8 cellular contexts compared by ENCODE assay signal in the genomic region with DNA sequence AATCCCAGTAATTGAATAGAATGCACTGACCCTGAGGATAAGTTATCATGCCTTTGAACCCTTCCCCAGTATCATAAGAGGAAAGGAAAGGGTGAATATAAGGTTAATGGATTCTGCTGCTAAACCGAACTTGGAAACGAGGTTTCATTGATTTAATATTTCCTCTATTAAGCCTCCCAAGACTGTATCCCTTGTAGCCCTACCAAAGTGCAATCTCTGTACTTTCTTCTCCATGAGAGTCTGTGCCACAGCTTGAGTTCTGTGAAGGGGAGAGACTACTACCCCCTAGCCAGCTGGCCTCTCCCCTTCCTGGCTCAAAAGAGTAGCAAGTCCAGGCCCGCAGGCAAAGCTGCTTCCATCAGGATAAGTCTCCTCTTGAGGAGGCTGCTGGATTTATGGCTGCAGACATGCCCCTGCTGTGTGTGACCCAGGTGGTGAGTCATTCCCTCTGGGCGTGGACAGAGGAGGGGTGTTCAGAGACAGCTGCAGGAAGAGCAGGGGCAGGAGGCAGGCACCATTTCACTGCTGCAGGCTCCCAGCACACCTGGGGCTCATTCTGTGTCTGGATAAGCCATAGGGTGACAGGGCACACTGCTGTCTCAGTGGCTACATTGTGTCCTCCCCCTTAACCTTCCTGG. TPM values are rescaled to one million over a fixed set of nuclear protein-coding genes. Genes with fewer than 3 reads are reported as not detected.
DNase-seq lines count a peak whose midpoint lies in the region; ATAC-seq and TF ChIP-seq lines count a peak whose summit lies in the region.

No MANE protein-coding gene starts in this region.

- ATAC-seq in GM23338 (peak; percentile 85), HG03108 (IDR thresholded peaks at IDR 0.05; ENCODE audit: unreplicated experiment) (no peak), HG02884 (IDR thresholded peaks at IDR 0.05; ENCODE audit: unreplicated experiment) (no peak)
- peak; percentile 55 for ATAC-seq in naive thymus-derived CD4-positive, alpha-beta T cell

- POLR2A ChIA-PET in naive thymus-derived CD4-positive, alpha-beta T cell (lab: Charles Lee), result interaction anchor here (0.5 to 0.7 kb wide), 3 partner anchors 89 to 641 kb away, joined by 3 read pairs; no protein-coding TSS in a partner anchor

- H2AFZ ChIP-seq in ACC112 (ENCODE audit: low read length, unreplicated experiment) (no peak overlapping the region), GM23338 (no peak overlapping the region)

- no peaks in the 10 kb centered on the region for H3K36me3 ChIP-seq in ACC112 (ENCODE audit: insufficient read depth, low read length)
- no peaks in the 10 kb centered on the region for H3K36me3 ChIP-seq in GM23338 (ENCODE audit: insufficient read depth)
- H3K36me3 ChIP-seq in naive thymus-derived CD4-positive, alpha-beta T cell (ENCODE audit: control insufficient read depth in 2 of 3, insufficient read depth in 3 of 3, low read length in 3 of 3), result no peaks in the 10 kb centered on the region

- H3K4me2 ChIP-seq in GM23338, result no peak overlapping the region

- peak overlapping the region; percentile 39; the same call in 1 of the 2 replicates for H3K4me3 ChIP-seq in ACC112 (ENCODE audit: low read depth, low read length)
- no peak overlapping the region for H3K4me3 ChIP-seq in GM23338
- H3K4me3 ChIP-seq in naive thymus-derived CD4-positive, alpha-beta T cell (ENCODE audit: low read length), result no peak overlapping the region

- CTCF ChIA-PET in naive thymus-derived CD4-positive, alpha-beta T cell (lab: Charles Lee), result interaction anchor here (1.4 kb wide), 1 partner anchor 120 kb away, joined by 3 read pairs; no protein-coding TSS in a partner anchor

- no peak for TF ChIP-seq CTCF in GM23338 (conservative IDR thresholded peaks at IDR 0.05; ENCODE audit: low read depth in 2 of 2)

- peaks cover 9% of the 10 kb centered on the region for H3K27me3 Mint-ChIP-seq in GM23338 (ENCODE audit: insufficient read depth, low read depth, poor library complexity)
- no peaks in the 10 kb centered on the region for H3K27me3 Mint-ChIP-seq in naive thymus-derived CD4-positive, alpha-beta T cell

- H3K4me3 Mint-ChIP-seq in GM23338, result no peak overlapping the region
- no peak overlapping the region for H3K4me3 Mint-ChIP-seq in naive thymus-derived CD4-positive, alpha-beta T cell

- H3K27me3 ChIP-seq in ACC112 (ENCODE audit: insufficient read depth, low read length), result no peaks in the 10 kb centered on the region
- no peaks in the 10 kb centered on the region for H3K27me3 ChIP-seq in GM23338 (ENCODE audit: insufficient read depth)
- H3K27me3 ChIP-seq in naive thymus-derived CD4-positive, alpha-beta T cell (ENCODE audit: control insufficient read depth in 2 of 2, insufficient read depth in 2 of 2, low read length in 2 of 2), result no peaks in the 10 kb centered on the region

- H3K9me2 ChIP-seq in GM23338 (ENCODE audit: insufficient read depth), result no peaks in the 10 kb centered on the region

- H3K27ac ChIP-seq in ACC112 (ENCODE audit: low read depth, low read length), result no peak overlapping the region
- H3K27ac ChIP-seq in GM23338 (ENCODE audit: low read depth), result no peak overlapping the region
- H3K27ac ChIP-seq in naive thymus-derived CD4-positive, alpha-beta T cell (ENCODE audit: low read depth, low read length), result no peak overlapping the region

- peaks cover 6% of the 10 kb centered on the region; the same call in 2 of the 3 replicates for H3K36me3 Mint-ChIP-seq in GM23338 (ENCODE audit: low read depth)
- H3K36me3 Mint-ChIP-seq in naive thymus-derived CD4-positive, alpha-beta T cell, result peaks cover 0 to 14% (median 4%) of the 10 kb centered on the region in 5 donors

- H3K27ac Mint-ChIP-seq in GM23338, result peak overlapping the region; percentile 58; the same call in 1 of the 2 replicates
- H3K27ac Mint-ChIP-seq in naive thymus-derived CD4-positive, alpha-beta T cell, result peak overlapping the region in 3 of 9 donors; percentile 22 to 60 (median 50)

- H3F3A ChIP-seq in GM23338 (replicated peaks; ENCODE audit: low read depth), result no peaks in the 10 kb centered on the region

- peaks cover 15% of the 10 kb centered on the region for H3K9me3 Mint-ChIP-seq in GM23338
- peaks cover 0 to 2% (median 0%) of the 10 kb centered on the region in 11 donors for H3K9me3 Mint-ChIP-seq in naive thymus-derived CD4-positive, alpha-beta T cell

- H3K79me2 ChIP-seq in ACC112 (ENCODE audit: control insufficient read depth, insufficient read depth, low read length, unreplicated experiment) (no peaks in the 10 kb centered on the region), GM23338 (replicated peaks; ENCODE audit: insufficient read depth) (no peaks in the 10 kb centered on the region)

- H4K20me1 ChIP-seq in GM23338 (replicated peaks; ENCODE audit: insufficient read depth), result no peaks in the 10 kb centered on the region

- H3K4me1 Mint-ChIP-seq in GM23338, result peaks cover 12% of the 10 kb centered on the region
- peaks cover 5 to 19% (median 13%) of the 10 kb centered on the region in 7 donors for H3K4me1 Mint-ChIP-seq in naive thymus-derived CD4-positive, alpha-beta T cell

- no peaks in the 10 kb centered on the region for H3K9me3 ChIP-seq in naive thymus-derived CD4-positive, alpha-beta T cell (ENCODE audit: control insufficient read depth in 2 of 3, low read length in 3 of 3)

- DNase-seq in GM23338 (ENCODE audit: low spot score), result no peak
- peak; percentile 41 for DNase-seq in NCI-H2107 (lab: John Stamatoyannopoulos, UW)
- DNase-seq in activated CD4-positive, alpha-beta T cell treated with anti-CD3 and anti-CD28 coated beads for 48 hours, result peak; percentile 47
- peak; percentile 71 for DNase-seq in epidermal melanocyte (ENCODE audit: insufficient read length, low spot score)
- DNase-seq in naive thymus-derived CD4-positive, alpha-beta T cell, result peak in 1 of 9 donors; percentile 29

- intact Hi-C loops in naive thymus-derived CD4-positive, alpha-beta T cell (cut with micrococcal nuclease), result loop anchor here in 1 of 2 donors (10.0 kb wide), 1 partner anchor 51 kb away; no protein-coding TSS in a partner anchor

- H3K4me1 ChIP-seq in ACC112 (ENCODE audit: control insufficient read depth, insufficient read depth, low read length, unreplicated experiment) (peaks cover 13% of the 10 kb centered on the region), GM23338 (ENCODE audit: insufficient read depth) (0 out of 2 replicates have a peak, but pooled peaks cover 4% of the 10 kb centered on the region)
- no peaks in the 10 kb centered on the region for H3K4me1 ChIP-seq in naive thymus-derived CD4-positive, alpha-beta T cell (ENCODE audit: control insufficient read depth in 2 of 2, insufficient read depth in 2 of 2, low read length in 2 of 2)

TF ChIP-seq in GM23338, 12 proteins besides CTCF, POLR2A, EP300 and RAD21 (continues in another document):
- TF ChIP-seq CREB1 (CRISPR knock-in tag; IDR thresholded peaks at IDR 0.05; ENCODE audit: low read depth), result no peak

RNA-seq across cellular contexts. Expression of a gene that starts 58.4 kb away (rescaled TPM):
- total RNA-seq in GM23338 (2014; rRNA removed; shearing (Covaris generic)), result 3.0 and 3.3 TPM in 2 replicates
- polyA plus RNA-seq in GM23338 (2016; fragmentation: Nextera tagmentation; extraction: Ambion mirVana), result 1.7 and 3.3 TPM in 2 replicates
- 10 to 100 TPM; 35.1 to 84.1 (median 63.4) TPM for total RNA-seq in naive thymus-derived CD4-positive, alpha-beta T cell
- 10 to 100 TPM in 1 of 2 donors, 1 to 10 TPM in 1; 6.9 to 16.9 TPM for polyA plus RNA-seq in naive thymus-derived CD4-positive, alpha-beta T cell

RNA-seq across cellular contexts. Expression of a gene that starts 58.8 kb away (rescaled TPM):
- not detected in 2 replicates for total RNA-seq in GM23338 (2014; rRNA removed; shearing (Covaris generic))
- 0.42 and 1.1 TPM in 2 replicates for polyA plus RNA-seq in GM23338 (2016; fragmentation: Nextera tagmentation; extraction: Ambion mirVana)
- 1 to 10 TPM in 1 of 5 experiments, under 1 TPM in 1, not detected in 3; 1.00 to 2.4 TPM for total RNA-seq in naive thymus-derived CD4-positive, alpha-beta T cell
- polyA plus RNA-seq in naive thymus-derived CD4-positive, alpha-beta T cell, result under 1 TPM in 1 of 2 donors, not detected in 1; 0.50 TPM

Comparison
In these comparisons a context has a peak if more than half of its experiments do, and no peak if none do; other contexts are left out.
1. ATAC-seq: peak in GM23338 (single experiment) and naive thymus-derived CD4-positive, alpha-beta T cell (single experiment); none in HG03108 (single experiment) and HG02884 (single experiment).